ENCODE assay signal across 10 cellular contexts in genomic region chr6:34243131-34243771, GRCh38. TPM values are rescaled to one million over a fixed set of nuclear protein-coding genes. Genes with fewer than 3 reads are reported as not detected.
DNase-seq lines count a peak whose midpoint lies in the region; ATAC-seq and TF ChIP-seq lines count a peak whose summit lies in the region.
"Had no signal": no experiment of that assay in that cellular context is flagged by ENCODE, and none has a peak within 500 bp of the region (broad histone marks: within the 10 kb centered on the region; RNA-seq: fewer than 3 reads in every experiment).

No MANE protein-coding gene starts in this region.

- no peaks in the 10 kb centered on the region for H3K27me3 Mint-ChIP-seq in stimulated activated naive B cell treated with anti-CD40 and anti-IgM and Interleukin-4, amounts not matched to agents 10 μg/mL and 1 μg/mL and 100 μg/mL, for 72 hours

- intact Hi-C loops in esophagus squamous epithelium (cut with DNase I) = no loop called here

- no peak for ATAC-seq in stimulated activated naive B cell treated with anti-CD40 and anti-IgM and Interleukin-4, amounts not matched to agents 10 μg/mL and 1 μg/mL and 100 μg/mL, for 72 hours (replicated peaks)
- ATAC-seq in GM19023 (IDR thresholded peaks at IDR 0.05; ENCODE audit: unreplicated experiment) (no peak), HG03521 (IDR thresholded peaks at IDR 0.05; ENCODE audit: unreplicated experiment) (no peak)

- H3K4me1 ChIP-seq in esophagus squamous epithelium = peaks cover 24 to 84% (median 42%) of the 10 kb centered on the region in 3 donors

- peaks cover 64 to 98% of the 10 kb centered on the region in 2 donors for H3K4me1 Mint-ChIP-seq in stimulated activated naive B cell treated with anti-CD40 and anti-IgM and Interleukin-4, amounts not matched to agents 10 μg/mL and 1 μg/mL and 100 μg/mL, for 72 hours

- H3K27ac ChIP-seq in esophagus squamous epithelium = peak overlapping the region; percentile 79 to 86 (median 82)

- no peaks in the 10 kb centered on the region for H3K9me3 Mint-ChIP-seq in stimulated activated naive B cell treated with anti-CD40 and anti-IgM and Interleukin-4, amounts not matched to agents 10 μg/mL and 1 μg/mL and 100 μg/mL, for 72 hours

- no peak overlapping the region for H3K4me3 ChIP-seq in esophagus squamous epithelium

- peak; percentile 32 to 44 for DNase-seq in activated CD4-positive, alpha-beta T cell treated with anti-CD3 and anti-CD28 coated beads for 4 hours
- DNase-seq in activated CD4-positive, alpha-beta T cell treated with anti-CD3 and anti-CD28 coated beads, Interleukin-2, amount 50 U/mL, for 1 hour = no peak
- DNase-seq in SW 1271 (lab: John Stamatoyannopoulos, UW) (peak; percentile 66 to 80), esophagus squamous epithelium (lab: John Stamatoyannopoulos, UW) (no peak), T1000 (lab: John Stamatoyannopoulos, UW) (no peak)
- no peak for DNase-seq in stimulated activated naive B cell treated with anti-CD40 and anti-IgM and Interleukin-4, amounts not matched to agents 10 μg/mL and 1 μg/mL and 100 μg/mL, for 72 hours
- DNase-seq: NCI-H1048 had no signal

- H3K27me3 ChIP-seq in esophagus squamous epithelium = no peaks in the 10 kb centered on the region
- H3K27me3 ChIP-seq: tibial artery had no signal

- 32% methylated on average over 4 of the region's 5 CpGs; no CpG with 5 or more reads in 1 of the 2 donors for WGBS in esophagus squamous epithelium, 2 donors

- H3K4me3 Mint-ChIP-seq in stimulated activated naive B cell treated with anti-CD40 and anti-IgM and Interleukin-4, amounts not matched to agents 10 μg/mL and 1 μg/mL and 100 μg/mL, for 72 hours = no peak overlapping the region

- peaks cover 4 to 66% (median 16%) of the 10 kb centered on the region in 3 donors for H3K36me3 ChIP-seq in esophagus squamous epithelium

- H3K9me3 ChIP-seq in esophagus squamous epithelium = no peaks in the 10 kb centered on the region
- H3K9me3 ChIP-seq: tibial artery had no signal

- no peak for TF ChIP-seq CTCF in esophagus squamous epithelium (IDR thresholded peaks at IDR 0.05)

- peaks cover 30 to 72% of the 10 kb centered on the region in 2 donors for H3K36me3 Mint-ChIP-seq in stimulated activated naive B cell treated with anti-CD40 and anti-IgM and Interleukin-4, amounts not matched to agents 10 μg/mL and 1 μg/mL and 100 μg/mL, for 72 hours

- no peak for TF ChIP-seq POLR2A in esophagus squamous epithelium (IDR thresholded peaks at IDR 0.05)

- peak overlapping the region; percentile 63 for H3K27ac Mint-ChIP-seq in stimulated activated naive B cell treated with anti-CD40 and anti-IgM and Interleukin-4, amounts not matched to agents 10 μg/mL and 1 μg/mL and 100 μg/mL, for 72 hours

RNA-seq across cellular contexts. Expression of gene SMIM29, which starts 5.6 kb away (rescaled TPM):
- total RNA-seq in esophagus squamous epithelium = 10 to 100 TPM; 17.3 to 21.6 (median 18.2) TPM

RNA-seq across cellular contexts. Expression of gene HMGA1, which starts 6.6 kb away (rescaled TPM):
- total RNA-seq in esophagus squamous epithelium = 100 to 1,000 TPM; 118 to 309 (median 193) TPM

Comparison
In these comparisons a context has a peak if more than half of its experiments do, and no peak if none do; other contexts are left out.
1. DNase-seq: peak in activated CD4-positive, alpha-beta T cell treated with anti-CD3 and anti-CD28 coated beads for 4 hours (2 of 2) and SW 1271 (2 of 2); none in activated CD4-positive, alpha-beta T cell treated with anti-CD3 and anti-CD28 coated beads, Interleukin-2, amount 50 U/mL, for 1 hour (single experiment), esophagus squamous epithelium (single experiment), stimulated activated naive B cell treated with anti-CD40 and anti-IgM and Interleukin-4, amounts not matched to agents 10 μg/mL and 1 μg/mL and 100 μg/mL, for 72 hours (single experiment) and T1000 (single experiment).